9 cellular contexts compared by ENCODE assay signal in genomic region chr4:56619160-56619559, GRCh38.
DNase-seq lines count a peak whose midpoint lies in the region; ATAC-seq and TF ChIP-seq lines count a peak whose summit lies in the region.
"Had no signal": no experiment of that assay in that cellular context is flagged by ENCODE, and none has a peak within 500 bp of the region (broad histone marks: within the 10 kb centered on the region; RNA-seq: fewer than 3 reads in every experiment).

No MANE protein-coding gene starts in this region.

- TF ChIP-seq CTCF in HCT116 (IDR thresholded peaks at IDR 0.05 in 2 of 3, conservative IDR thresholded peaks at IDR 0.05 in 1 of 3; ENCODE audit: borderline replicate concordance in 1 of 3, insufficient read depth in 1 of 3, low read depth in 2 of 3, low read length in 2 of 3) (peak in 1 of 3 experiments; percentile 21; a peak in 1 of 6 replicates), OCI-LY3 (IDR thresholded peaks at IDR 0.05; ENCODE audit: low read depth, low read length) (no peak), fibroblast of villous mesenchyme (IDR thresholded peaks at IDR 0.05; ENCODE audit: insufficient read depth, low read depth, low read length) (peak; percentile 20)

- H3K9me3 ChIP-seq in HCT116 (ENCODE audit: control insufficient read depth in 1 of 2, insufficient read depth in 1 of 2, low read depth in 1 of 2, low read length in 2 of 2) (no peaks in the 10 kb centered on the region), OCI-LY3 (ENCODE audit: insufficient read depth, low read length) (no peaks in the 10 kb centered on the region)

- CTCF ChIA-PET in HCT116 (lab: Charles Lee): interaction anchor here (0.8 to 1.0 kb wide), 3 partner anchors 21 to 181 kb away, joined by 3 to 4 read pairs (median 4); no protein-coding TSS in a partner anchor

- H3K36me3 ChIP-seq in HCT116 (ENCODE audit: control insufficient read depth in 1 of 2, insufficient read depth in 2 of 2, low read length in 2 of 2): no peaks in the 10 kb centered on the region
- H3K36me3 ChIP-seq in OCI-LY3 (replicated peaks; ENCODE audit: low read depth, low read length): no peaks in the 10 kb centered on the region
- H3K36me3 ChIP-seq: left ventricle myocardium inferior had no signal

- RAD21 ChIA-PET in HCT116 (lab: Charles Lee; ENCODE audit: low non-redundant PET in 1 of 2, low total read pairs in 2 of 2, uncharacterized antibody in 2 of 2, unreplicated experiment in 2 of 2): interaction anchor here in 1 of 2 experiments (0.5 kb wide), 1 partner anchor 23 kb away, joined by 4 read pairs; no protein-coding TSS in a partner anchor

- DNase-seq in HCT116 (ENCODE audit: low read depth, low spot score) (no peak), fibroblast of villous mesenchyme (ENCODE audit: low read depth) (peak; percentile 32), NCI-H1436 treated with DMSO at 0.1 percent for 48 hours (lab: John Stamatoyannopoulos, UW) (no peak), hepatic stellate cell (ENCODE audit: low spot score) (no peak), NAMALWA (ENCODE audit: low spot score) (no peak)
- DNase-seq: left ventricle myocardium inferior, NCI-H748 treated with DMSO at 0.1 percent for 48 hours had no signal

- no peak overlapping the region for H3K9ac ChIP-seq in HCT116 (ENCODE audit: low read length)
- H3K9ac ChIP-seq in OCI-LY3 (ENCODE audit: low read length): no peak overlapping the region

- H3K27ac ChIP-seq in HCT116 (ENCODE audit: low read depth, low read length) (no peak overlapping the region), OCI-LY3 (ENCODE audit: low read length) (no peak overlapping the region)
- H3K27ac ChIP-seq: left ventricle myocardium inferior had no signal

- POLR2A ChIA-PET in HCT116 (lab: Charles Lee): interaction anchor here (0.7 kb wide), 1 partner anchor 22 kb away, joined by 3 read pairs; no protein-coding TSS in a partner anchor

- H3K79me2 ChIP-seq in HCT116 (ENCODE audit: insufficient read depth, low read length) (no peaks in the 10 kb centered on the region), OCI-LY3 (ENCODE audit: low read length) (no peaks in the 10 kb centered on the region)

- H3K4me3 ChIP-seq in HCT116 (replicated peaks in 1 of 2; ENCODE audit: low read depth in 1 of 2, low read length in 2 of 2) (no peak overlapping the region), OCI-LY3 (ENCODE audit: low read length) (peak overlapping the region; percentile 3; the same call in 1 of the 2 replicates), fibroblast of villous mesenchyme (ENCODE audit: low read depth, low read length) (no peak overlapping the region)
- H3K4me3 ChIP-seq: left ventricle myocardium inferior had no signal

- intact Hi-C loops in HCT116 (cut with micrococcal nuclease): no loop called here

- H3K4me1 ChIP-seq in HCT116 (ENCODE audit: control insufficient read depth in 1 of 2, insufficient read depth in 2 of 2, low read length in 2 of 2): peaks cover 7 to 11% of the 10 kb centered on the region in 2 experiments; a peak in 2 of 4 replicates
- peaks cover 15% of the 10 kb centered on the region for H3K4me1 ChIP-seq in OCI-LY3 (ENCODE audit: low read length)
- H3K4me1 ChIP-seq: left ventricle myocardium inferior had no signal

- H3K4me2 ChIP-seq in HCT116 (ENCODE audit: low read length): peak overlapping the region; percentile 15; the same call in 1 of the 2 replicates
- H3K4me2 ChIP-seq in OCI-LY3 (ENCODE audit: low read length): peak overlapping the region; percentile 45

- peak overlapping the region; percentile 47 for H2AFZ ChIP-seq in HCT116 (ENCODE audit: low read depth, low read length, poor library complexity, severe bottlenecking)
- H2AFZ ChIP-seq in OCI-LY3 (ENCODE audit: low read depth, low read length): 0 out of 2 replicates have a peak overlapping the region, but pooled peaks have one; percentile 22

- no peaks in the 10 kb centered on the region for H3K9me2 ChIP-seq in HCT116 (ENCODE audit: insufficient read depth)

- H3K27me3 ChIP-seq in HCT116 (ENCODE audit: insufficient read depth, low read length): no peaks in the 10 kb centered on the region
- peaks cover 10% of the 10 kb centered on the region; the same call in 1 of the 2 replicates for H3K27me3 ChIP-seq in OCI-LY3 (ENCODE audit: low read depth, low read length)

- BruUV-seq in HCT116 (replicated peaks; lab: Mats Ljungman, UMichigan): no TSS peak

- ATAC-seq in GM18868 (IDR thresholded peaks at IDR 0.05; ENCODE audit: unreplicated experiment) (peak; percentile 68), HCT116 (peak; percentile 71)

- TF ChIP-seq POLR2A in HCT116 (IDR thresholded peaks at IDR 0.05; ENCODE audit: borderline replicate concordance, extremely low read depth, insufficient read depth, insufficient read length): no peak

- no peak for TF ChIP-seq RAD21 in HCT116 (IDR thresholded peaks at IDR 0.05; ENCODE audit: low read depth)

- no peaks in the 10 kb centered on the region for H4K20me1 ChIP-seq in HCT116 (ENCODE audit: insufficient read depth)
- H4K20me1 ChIP-seq in OCI-LY3 (ENCODE audit: insufficient read depth, low read length): no peaks in the 10 kb centered on the region

TF ChIP-seq in HCT116, 20 proteins besides CTCF, POLR2A, EP300 and RAD21:
- TF ChIP-seq ZBTB33 (IDR thresholded peaks at IDR 0.05; ENCODE audit: extremely low read depth, insufficient replicate concordance, low read length) (no peak), POLR2AphosphoS5 (IDR thresholded peaks at IDR 0.05; ENCODE audit: low read depth, low read length) (no peak), TCF7L2 (IDR thresholded peaks at IDR 0.05; ENCODE audit: borderline replicate concordance, extremely low read depth, insufficient read depth, insufficient read length) (no peak), EZH2 (IDR thresholded peaks at IDR 0.05) (no peak)
